Comparison of ENCODE assay signal across 18 cellular contexts in the genomic region with DNA sequence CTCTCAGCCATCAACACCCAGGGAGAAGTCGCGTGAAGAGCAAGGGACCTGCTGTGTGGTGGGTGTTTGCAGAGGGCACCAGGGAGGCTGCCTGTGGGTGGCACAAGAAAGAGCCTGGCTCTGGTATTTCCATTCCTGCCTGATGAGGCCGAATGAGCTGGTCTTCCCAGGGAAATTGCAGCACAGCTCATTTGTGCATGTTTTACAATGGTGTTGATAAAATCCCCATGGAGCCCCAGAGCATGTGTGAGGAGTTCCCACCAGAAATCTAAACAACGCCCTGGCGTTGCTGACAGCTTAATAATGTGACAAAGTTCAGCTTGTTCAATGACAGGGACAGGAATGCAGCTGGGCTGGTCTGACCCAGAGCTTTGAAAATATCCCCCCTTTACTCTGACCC.
DNase-seq lines count a peak whose midpoint lies in the region; ATAC-seq, FAIRE-seq and TF ChIP-seq lines count a peak whose summit lies in the region.
"Had no signal": no experiment of that assay in that cellular context is flagged by ENCODE, and none has a peak within 500 bp of the region (broad histone marks: within the 10 kb centered on the region; RNA-seq: fewer than 3 reads in every experiment).

No MANE protein-coding gene starts in this region.

- no peak for TF ChIP-seq RAD21 in HepG2 (CRISPR knock-in tag; IDR thresholded peaks at IDR 0.05)

- intact Hi-C loops in HepG2 (cut with micrococcal nuclease; ENCODE audit: unreplicated experiment), result no loop called here
- intact Hi-C loops in right lobe of liver (cut with DNase I), result no loop called here
- intact Hi-C loops in esophagus muscularis mucosa (cut with DNase I), result no loop called here

- ATAC-seq in HepG2 (peak; percentile 98), right lobe of liver (no peak), lung (ENCODE audit: insufficient read depth, low FRiP score) (peak; percentile 27), GM18858 (IDR thresholded peaks at IDR 0.05; ENCODE audit: unreplicated experiment) (no peak)
- ATAC-seq: A549; activated CD4-positive, alpha-beta T cell treated with anti-CD3 and anti-CD28 coated beads for 36 hours had no signal

- H3K27ac ChIP-seq in HepG2 (ENCODE audit: extremely low read length, insufficient read depth, low read length) (no peak overlapping the region), right lobe of liver (no peak overlapping the region), esophagus muscularis mucosa (replicated peaks in 1 of 4) (no peak overlapping the region), lung (ENCODE audit: low read depth in 1 of 2, low read length in 1 of 2) (no peak overlapping the region)
- H3K27ac ChIP-seq: A549, tibial artery had no signal

- peak; percentile 84 for FAIRE-seq in HepG2 (lab: Jason Lieb, UNC)
- FAIRE-seq: A549, G401.6 had no signal

- H3K4me3 ChIP-seq in HepG2 (replicated peaks in 1 of 3; ENCODE audit: insufficient read depth in 1 of 3, low read depth in 2 of 3, low read length in 3 of 3) (no peak overlapping the region; a peak in 1 of 6 replicates), right lobe of liver (no peak overlapping the region), esophagus muscularis mucosa (no peak overlapping the region), lung (no peak overlapping the region)
- H3K4me3 ChIP-seq: A549, tibial artery had no signal

- 63% methylated on average over 3 of the region's 5 CpGs for WGBS in HepG2 (ENCODE audit: low lambda C conversion rate)
- 17% methylated on average over 1 of the region's 5 CpGs for whole genome bisulfite sequencing in right lobe of liver (ENCODE audit: insufficient coverage, low coverage, low lambda C conversion rate, missing lambda C conversion rate)
- 60% methylated on average over 5 of the region's 5 CpGs for WGBS in esophagus muscularis mucosa
- WGBS in lung, 2 donors, result 62 to 77% methylated on average over 5 of the region's 5 CpGs

- no peak for TF ChIP-seq CTCF in HepG2 (CRISPR knock-in tag; IDR thresholded peaks at IDR 0.05)
- TF ChIP-seq CTCF in right lobe of liver (IDR thresholded peaks at IDR 0.05), result no peak
- no peak for TF ChIP-seq CTCF in esophagus muscularis mucosa (IDR thresholded peaks at IDR 0.05)
- no peak for TF ChIP-seq CTCF in lung (IDR thresholded peaks at IDR 0.05; ENCODE audit: control extremely low read depth, extremely low read depth)
- TF ChIP-seq CTCF in GM10266 (IDR thresholded peaks at IDR 0.05; ENCODE audit: control insufficient read depth, insufficient read depth, low read depth, missing control alignments), result no peak

- POLR2A ChIA-PET in HepG2 (lab: Yijun Ruan, JAX), result no interaction called here

- no peak overlapping the region for H3K9ac ChIP-seq in HepG2 (ENCODE audit: insufficient read depth, low read depth, low read length)

- TF ChIP-seq EP300 in HepG2 (IDR thresholded peaks at IDR 0.05; ENCODE audit: low read depth in 2 of 2, low read length in 2 of 2) (no peak), HepG2 (CRISPR knock-in tag; IDR thresholded peaks at IDR 0.05; ENCODE audit: borderline replicate concordance) (no peak), esophagus muscularis mucosa (IDR thresholded peaks at IDR 0.05) (no peak)

- no peaks in the 10 kb centered on the region for H4K20me1 ChIP-seq in HepG2 (ENCODE audit: insufficient read depth, low read length)

- H3K79me2 ChIP-seq in HepG2 (ENCODE audit: insufficient read depth, low read length), result no peaks in the 10 kb centered on the region

- no peaks in the 10 kb centered on the region for H3K27me3 ChIP-seq in HepG2 (ENCODE audit: control insufficient read depth in 1 of 2, insufficient read depth in 2 of 2, low read length in 2 of 2)
- no peaks in the 10 kb centered on the region for H3K27me3 ChIP-seq in right lobe of liver
- no peaks in the 10 kb centered on the region for H3K27me3 ChIP-seq in esophagus muscularis mucosa
- no peaks in the 10 kb centered on the region for H3K27me3 ChIP-seq in lung (ENCODE audit: control insufficient read depth, insufficient read depth)
- H3K27me3 ChIP-seq: tibial artery had no signal

- no peaks in the 10 kb centered on the region for H3K9me3 ChIP-seq in HepG2 (ENCODE audit: low read length)
- no peaks in the 10 kb centered on the region for H3K9me3 ChIP-seq in right lobe of liver
- no peaks in the 10 kb centered on the region for H3K9me3 ChIP-seq in esophagus muscularis mucosa
- H3K9me3 ChIP-seq in lung (ENCODE audit: control insufficient read depth in 2 of 2, insufficient read depth in 1 of 2, low read length in 1 of 2), result no peaks in the 10 kb centered on the region
- H3K9me3 ChIP-seq: A549, tibial artery had no signal

- peaks cover 13% of the 10 kb centered on the region for H3K4me1 ChIP-seq in HepG2 (ENCODE audit: insufficient read depth, low read length)
- H3K4me1 ChIP-seq in right lobe of liver, result no peaks in the 10 kb centered on the region
- H3K4me1 ChIP-seq in esophagus muscularis mucosa, result peaks cover 6 to 11% (median 10%) of the 10 kb centered on the region in 4 donors
- H3K4me1 ChIP-seq in lung (ENCODE audit: control insufficient read depth in 2 of 2, insufficient read depth in 2 of 2, low read length in 2 of 2), result peaks cover 3 to 12% of the 10 kb centered on the region in 2 donors
- H3K4me1 ChIP-seq: A549, tibial artery had no signal

- DNase-seq in HepG2 (ENCODE audit: low spot score) (peak; percentile 56), right lobe of liver (no peak), esophagus muscularis mucosa (ENCODE audit: extremely low spot score) (peak; percentile 89), lung (ENCODE audit: low spot score) (no peak), NCI-H345 treated with DMSO at 0.1 percent for 48 hours (lab: John Stamatoyannopoulos, UW; ENCODE audit: unreplicated experiment) (no peak), GM10266 (ENCODE audit: extremely low spot score) (no peak)
- DNase-seq in activated CD4-positive, alpha-beta T cell treated with anti-CD3 and anti-CD28 coated beads, Interleukin-2, amount 50 U/mL, for 4 hours, result no peak
- DNase-seq: activated CD4-positive, alpha-beta T cell treated with anti-CD3 and anti-CD28 coated beads for 36 hours; activated naive CD4-positive, alpha-beta T cell treated with anti-CD3 and anti-CD28 coated beads, Interleukin-2, amount 10 ng/mL, durations not matched to agents 7 days and 5 days; CD4-positive, alpha-beta memory T cell; HCEC 1CT; MV-4-11; NCI-H2107; stimulated activated CD4-positive, alpha-beta T cell treated with anti-CD3 and anti-CD28 coated beads, Interleukin-4, amount 100 ng/mL, for 4 hours; tibial artery had no signal

- H3K36me3 ChIP-seq in HepG2 (replicated peaks in 1 of 2; ENCODE audit: control insufficient read depth in 1 of 2, insufficient read depth in 2 of 2, low read length in 2 of 2) (no peaks in the 10 kb centered on the region), right lobe of liver (no peaks in the 10 kb centered on the region), esophagus muscularis mucosa (no peaks in the 10 kb centered on the region), lung (ENCODE audit: control insufficient read depth in 2 of 2, insufficient read depth in 2 of 2, low read length in 2 of 2) (no peaks in the 10 kb centered on the region)
- H3K36me3 ChIP-seq: tibial artery had no signal

- H2AFZ ChIP-seq in HepG2 (ENCODE audit: low read length), result no peak overlapping the region

- in situ Hi-C loops in HepG2 (cut with HindIII; ENCODE audit: extremely low pct_ligation_motif_present, low pct_unique_long_range_greater_than_20kb), result no loop called here

- no peak for TF ChIP-seq POLR2A in HepG2 (IDR thresholded peaks at IDR 0.05; ENCODE audit: insufficient read depth in 1 of 2, low read depth in 2 of 2, low read length in 2 of 2)
- no peak for TF ChIP-seq POLR2A in right lobe of liver (IDR thresholded peaks at IDR 0.05)
- TF ChIP-seq POLR2A in esophagus muscularis mucosa (IDR thresholded peaks at IDR 0.05; ENCODE audit: low read depth), result no peak

- no TSS peak for BruUV-seq in HepG2 (replicated peaks; lab: Mats Ljungman, UMichigan)

- CTCF ChIA-PET in HepG2 (lab: Yijun Ruan, JAX; ENCODE audit: low intra/inter-chr PET ratio, low total read pairs), result no interaction called here

- H3K4me2 ChIP-seq in HepG2 (ENCODE audit: low read depth, low read length), result peak overlapping the region; percentile 50
- H3K4me2 ChIP-seq: A549 had no signal

TF ChIP-seq in HepG2, 621 proteins besides CTCF, POLR2A, EP300 and RAD21 (continues in another document):
- TF ChIP-seq, protein P1, sequence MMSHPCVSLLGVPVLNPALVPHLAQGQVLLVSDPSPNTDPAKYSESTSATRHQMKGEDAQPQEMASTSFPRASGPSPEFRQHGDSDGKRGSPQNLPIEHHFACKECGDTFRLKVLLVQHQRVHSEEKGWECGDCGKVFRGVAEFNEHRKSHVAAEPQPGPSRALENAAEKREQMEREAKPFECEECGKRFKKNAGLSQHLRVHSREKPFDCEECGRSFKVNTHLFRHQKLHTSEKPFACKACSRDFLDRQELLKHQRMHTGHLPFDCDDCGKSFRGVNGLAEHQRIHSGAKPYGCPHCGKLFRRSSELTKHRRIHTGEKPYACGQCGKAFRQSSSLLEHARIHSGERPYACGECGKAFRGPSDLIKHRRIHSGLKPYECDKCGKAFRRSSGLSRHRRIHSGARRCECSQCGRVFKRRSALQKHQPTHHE (CRISPR knock-in tag; IDR thresholded peaks at IDR 0.05; ENCODE audit: borderline replicate concordance), result no peak
- no peak for TF ChIP-seq ZNF776 (CRISPR knock-in tag; IDR thresholded peaks at IDR 0.05)
- TF ChIP-seq, protein P2, sequence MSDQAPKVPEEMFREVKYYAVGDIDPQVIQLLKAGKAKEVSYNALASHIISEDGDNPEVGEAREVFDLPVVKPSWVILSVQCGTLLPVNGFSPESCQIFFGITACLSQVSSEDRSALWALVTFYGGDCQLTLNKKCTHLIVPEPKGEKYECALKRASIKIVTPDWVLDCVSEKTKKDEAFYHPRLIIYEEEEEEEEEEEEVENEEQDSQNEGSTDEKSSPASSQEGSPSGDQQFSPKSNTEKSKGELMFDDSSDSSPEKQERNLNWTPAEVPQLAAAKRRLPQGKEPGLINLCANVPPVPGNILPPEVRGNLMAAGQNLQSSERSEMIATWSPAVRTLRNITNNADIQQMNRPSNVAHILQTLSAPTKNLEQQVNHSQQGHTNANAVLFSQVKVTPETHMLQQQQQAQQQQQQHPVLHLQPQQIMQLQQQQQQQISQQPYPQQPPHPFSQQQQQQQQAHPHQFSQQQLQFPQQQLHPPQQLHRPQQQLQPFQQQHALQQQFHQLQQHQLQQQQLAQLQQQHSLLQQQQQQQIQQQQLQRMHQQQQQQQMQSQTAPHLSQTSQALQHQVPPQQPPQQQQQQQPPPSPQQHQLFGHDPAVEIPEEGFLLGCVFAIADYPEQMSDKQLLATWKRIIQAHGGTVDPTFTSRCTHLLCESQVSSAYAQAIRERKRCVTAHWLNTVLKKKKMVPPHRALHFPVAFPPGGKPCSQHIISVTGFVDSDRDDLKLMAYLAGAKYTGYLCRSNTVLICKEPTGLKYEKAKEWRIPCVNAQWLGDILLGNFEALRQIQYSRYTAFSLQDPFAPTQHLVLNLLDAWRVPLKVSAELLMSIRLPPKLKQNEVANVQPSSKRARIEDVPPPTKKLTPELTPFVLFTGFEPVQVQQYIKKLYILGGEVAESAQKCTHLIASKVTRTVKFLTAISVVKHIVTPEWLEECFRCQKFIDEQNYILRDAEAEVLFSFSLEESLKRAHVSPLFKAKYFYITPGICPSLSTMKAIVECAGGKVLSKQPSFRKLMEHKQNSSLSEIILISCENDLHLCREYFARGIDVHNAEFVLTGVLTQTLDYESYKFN (CRISPR knock-in tag; conservative IDR thresholded peaks at IDR 0.05), result peak; percentile 32; the same call in 1 of the 2 replicates

Comparison
In these comparisons a context has a peak if more than half of its experiments do, and no peak if none do; other contexts are left out.
1. ATAC-seq: peak in HepG2 (single experiment) and lung (single experiment); none in right lobe of liver (0 of 4) and GM18858 (single experiment).
2. DNase-seq: peak in HepG2 (single experiment) and esophagus muscularis mucosa (single experiment); none in right lobe of liver (0 of 3), lung (single experiment), activated CD4-positive, alpha-beta T cell treated with anti-CD3 and anti-CD28 coated beads, Interleukin-2, amount 50 U/mL, for 4 hours (0 of 2), NCI-H345 treated with DMSO at 0.1 percent for 48 hours (single experiment) and GM10266 (single experiment).